ENCODE assay signal across 8 cellular contexts in the genomic region with DNA sequence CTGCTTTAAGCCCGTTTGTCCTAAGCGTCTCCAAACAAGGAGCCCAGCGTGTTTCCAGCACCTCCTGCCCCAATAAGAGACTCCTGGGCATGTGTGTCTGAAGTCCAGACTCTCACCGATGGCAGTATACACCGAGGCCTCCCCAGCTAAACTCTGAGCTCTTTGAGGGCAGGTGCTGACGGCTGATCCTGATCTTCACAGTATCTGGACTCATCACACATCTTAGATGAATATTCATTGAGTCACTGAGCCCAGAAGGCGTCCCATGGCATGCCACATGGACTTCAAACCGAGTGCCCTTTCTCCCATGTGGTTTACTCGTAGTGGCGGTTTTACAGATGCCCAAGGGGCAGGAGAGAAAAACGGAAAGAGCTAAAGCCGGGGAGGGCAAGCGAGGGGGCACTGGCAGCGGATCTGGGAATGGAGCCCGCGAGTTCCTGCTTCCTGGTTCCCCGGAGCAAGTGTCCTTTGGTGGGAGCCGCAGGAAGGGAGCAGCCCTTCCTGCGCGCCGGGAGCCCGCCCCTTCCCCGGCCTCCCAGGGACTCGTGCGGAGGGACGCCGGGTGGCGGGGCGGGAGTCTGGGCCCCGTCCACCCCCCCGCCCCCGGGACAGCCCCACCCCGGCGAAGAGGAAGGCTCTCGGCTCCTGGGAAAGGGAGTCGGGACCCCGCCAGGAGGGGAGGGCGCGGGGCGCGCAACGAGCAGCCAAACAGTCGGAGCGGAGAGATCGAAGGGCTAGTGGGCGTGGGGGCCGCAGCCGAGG. TPM values are rescaled to one million over a fixed set of nuclear protein-coding genes. Genes with fewer than 3 reads are reported as not detected.
DNase-seq lines count a peak whose midpoint lies in the region; ATAC-seq lines count a peak whose summit lies in the region.

No MANE protein-coding gene starts in this region.

- H3K36me3 ChIP-seq in skeletal muscle tissue (ENCODE audit: control insufficient read depth in 3 of 3, insufficient read depth in 3 of 3, low read length in 3 of 3), result peaks cover 0 to 4% (median 2%) of the 10 kb centered on the region in 3 donors

- peak overlapping the region; percentile 77 for H3K27ac ChIP-seq in skeletal muscle tissue (ENCODE audit: low read depth, low read length)

- H3K4me1 ChIP-seq in skeletal muscle tissue (ENCODE audit: control insufficient read depth in 3 of 3, insufficient read depth in 3 of 3, low read length in 3 of 3), result peaks cover 30 to 43% (median 36%) of the 10 kb centered on the region in 3 donors

- DNase-seq in stimulated activated CD4-positive, alpha-beta T cell treated with anti-CD3 and anti-CD28 coated beads, Interleukin-15, amount 100 ng/mL, for 24 hours, result peak; percentile 21
- no peak for DNase-seq in stimulated activated CD4-positive, alpha-beta T cell treated with anti-CD3 and anti-CD28 coated beads, Interleukin-4, amount 100 ng/mL, for 4 hours
- DNase-seq in NCI-H2171 treated with DMSO at 0.1 percent for 48 hours (lab: John Stamatoyannopoulos, UW), result peak; percentile 83
- peak; percentile 47 for DNase-seq in amniotic epithelial cell (ENCODE audit: low read depth)

- ATAC-seq in GM19351 (IDR thresholded peaks at IDR 0.05; ENCODE audit: unreplicated experiment) (no peak), GM19455 (IDR thresholded peaks at IDR 0.05; ENCODE audit: unreplicated experiment) (no peak)

- peak overlapping the region; percentile 31 for H3K4me3 ChIP-seq in iPS-11a (ENCODE audit: low read depth, low read length)
- H3K4me3 ChIP-seq in skeletal muscle tissue (ENCODE audit: low read length in 3 of 3), result peak overlapping the region; percentile 56 to 75 (median 74)

- H3K9ac ChIP-seq in skeletal muscle tissue (ENCODE audit: low read depth in 1 of 3, low read length in 3 of 3), result peak overlapping the region; percentile 62 to 80 (median 76)

- no peaks in the 10 kb centered on the region for H3K9me3 ChIP-seq in skeletal muscle tissue (ENCODE audit: control insufficient read depth in 3 of 3, low read length in 3 of 3)

- H3K27me3 ChIP-seq in skeletal muscle tissue (ENCODE audit: control insufficient read depth in 3 of 3, insufficient read depth in 3 of 3, low read length in 3 of 3), result no peaks in the 10 kb centered on the region

RNA-seq across cellular contexts. Expression of gene TEAD4, which starts 0.6 kb away (rescaled TPM):
- 30.3 TPM for total RNA-seq in skeletal muscle tissue

Comparison
In these comparisons a context has a peak if more than half of its experiments do, and no peak if none do; other contexts are left out.
1. DNase-seq: peak in stimulated activated CD4-positive, alpha-beta T cell treated with anti-CD3 and anti-CD28 coated beads, Interleukin-15, amount 100 ng/mL, for 24 hours (single experiment), NCI-H2171 treated with DMSO at 0.1 percent for 48 hours (single experiment) and amniotic epithelial cell (single experiment); none in stimulated activated CD4-positive, alpha-beta T cell treated with anti-CD3 and anti-CD28 coated beads, Interleukin-4, amount 100 ng/mL, for 4 hours (0 of 2).